20 cellular contexts compared by ENCODE assay signal in genomic region chr2:189125195-189125594, GRCh38. TPM values are rescaled to one million over a fixed set of nuclear protein-coding genes. Genes with fewer than 3 reads are reported as not detected.
DNase-seq lines count a peak whose midpoint lies in the region; ATAC-seq, FAIRE-seq and TF ChIP-seq lines count a peak whose summit lies in the region.
"Had no signal": no experiment of that assay in that cellular context is flagged by ENCODE, and none has a peak within 500 bp of the region (broad histone marks: within the 10 kb centered on the region; RNA-seq: fewer than 3 reads in every experiment).

No MANE protein-coding gene starts in this region.

- FAIRE-seq in G401.6 (lab: Jason Lieb, UNC) (peak; percentile 76), HTR-8/SVneo (lab: Jason Lieb, UNC) (peak; percentile 55)
- FAIRE-seq: GM12891, K562 had no signal

- peaks cover 86% of the 10 kb centered on the region for H3K4me1 ChIP-seq in SJSA1 (replicated peaks)
- H3K4me1 ChIP-seq in tibial nerve: peaks cover 0 to 45% (median 10%) of the 10 kb centered on the region in 4 donors
- H3K4me1 ChIP-seq: BE2C had no signal

- H3K27ac Mint-ChIP-seq in activated CD8-positive, alpha-beta memory T cell treated with anti-CD3 and anti-CD28 coated beads, Interleukin-2, amount 10 ng/mL, durations not matched to agents 7 days and 5 days: no peak overlapping the region
- H3K27ac Mint-ChIP-seq in activated T-helper 2 cell treated with anti-CD3 and anti-CD28 coated beads, Interferon-gamma antibody, Interleukin-2, Interleukin-4, amounts not matched to agents 10 μg/mL and 5 μg/mL and 100 μg/mL, durations not matched to agents 14 hours and 24 hours and 36 hours: no peak overlapping the region
- H3K27ac Mint-ChIP-seq: CD4-positive, CD25-positive, alpha-beta regulatory T cell; CD8-positive, alpha-beta memory T cell had no signal

- TF ChIP-seq POLR2A in tibial nerve (IDR thresholded peaks at IDR 0.05): no peak

- peaks cover 18% of the 10 kb centered on the region for H3K27me3 Mint-ChIP-seq in activated CD8-positive, alpha-beta memory T cell treated with anti-CD3 and anti-CD28 coated beads, Interleukin-2, amount 10 ng/mL, durations not matched to agents 7 days and 5 days
- H3K27me3 Mint-ChIP-seq in activated T-helper 2 cell treated with anti-CD3 and anti-CD28 coated beads, Interferon-gamma antibody, Interleukin-2, Interleukin-4, amounts not matched to agents 10 μg/mL and 5 μg/mL and 100 μg/mL, durations not matched to agents 14 hours and 24 hours and 36 hours (ENCODE audit: low read depth): peaks cover 2% of the 10 kb centered on the region
- H3K27me3 Mint-ChIP-seq: CD4-positive, CD25-positive, alpha-beta regulatory T cell had no signal

- CTCF ChIA-PET in activated CD8-positive, alpha-beta memory T cell treated with anti-CD3 and anti-CD28 coated beads, Interleukin-2, amount 10 ng/mL, durations not matched to agents 7 days and 5 days (lab: Charles Lee): no interaction called here

- TF ChIP-seq EP300 in tibial nerve (IDR thresholded peaks at IDR 0.05): no peak

- no peaks in the 10 kb centered on the region for H3K27me3 ChIP-seq in SJSA1 (replicated peaks)
- no peaks in the 10 kb centered on the region for H3K27me3 ChIP-seq in tibial nerve
- H3K27me3 ChIP-seq: BE2C had no signal

- TF ChIP-seq CTCF in tibial nerve (IDR thresholded peaks at IDR 0.05): no peak

- no peaks in the 10 kb centered on the region for H3K9me3 Mint-ChIP-seq in activated CD8-positive, alpha-beta memory T cell treated with anti-CD3 and anti-CD28 coated beads, Interleukin-2, amount 10 ng/mL, durations not matched to agents 7 days and 5 days (ENCODE audit: low read depth)
- H3K9me3 Mint-ChIP-seq in activated T-helper 2 cell treated with anti-CD3 and anti-CD28 coated beads, Interferon-gamma antibody, Interleukin-2, Interleukin-4, amounts not matched to agents 10 μg/mL and 5 μg/mL and 100 μg/mL, durations not matched to agents 14 hours and 24 hours and 36 hours: no peaks in the 10 kb centered on the region
- H3K9me3 Mint-ChIP-seq: CD8-positive, alpha-beta memory T cell had no signal

- no peaks in the 10 kb centered on the region for H3K9me3 ChIP-seq in SJSA1 (replicated peaks)
- no peaks in the 10 kb centered on the region for H3K9me3 ChIP-seq in tibial nerve
- H3K9me3 ChIP-seq: BE2C had no signal

- intact Hi-C loops in activated T-helper 2 cell treated with anti-CD3 and anti-CD28 coated beads, Interferon-gamma antibody, Interleukin-2, Interleukin-4, amounts not matched to agents 10 μg/mL and 5 μg/mL and 100 μg/mL, durations not matched to agents 14 hours and 24 hours and 36 hours (cut with micrococcal nuclease): no loop called here

- H3K4me3 Mint-ChIP-seq in activated CD8-positive, alpha-beta memory T cell treated with anti-CD3 and anti-CD28 coated beads, Interleukin-2, amount 10 ng/mL, durations not matched to agents 7 days and 5 days: no peak overlapping the region
- no peak overlapping the region for H3K4me3 Mint-ChIP-seq in activated T-helper 2 cell treated with anti-CD3 and anti-CD28 coated beads, Interferon-gamma antibody, Interleukin-2, Interleukin-4, amounts not matched to agents 10 μg/mL and 5 μg/mL and 100 μg/mL, durations not matched to agents 14 hours and 24 hours and 36 hours (ENCODE audit: low read depth)
- H3K4me3 Mint-ChIP-seq: CD4-positive, CD25-positive, alpha-beta regulatory T cell; CD8-positive, alpha-beta memory T cell had no signal

- peak overlapping the region; percentile 96 for H3K27ac ChIP-seq in SJSA1
- no peak overlapping the region for H3K27ac ChIP-seq in tibial nerve
- H3K27ac ChIP-seq: GM23248 had no signal

- DNase-seq in HTR-8/SVneo (ENCODE audit: insufficient read length, low spot score) (no peak), SJSA1 (ENCODE audit: low read depth in 1 of 2, low spot score in 2 of 2) (no peak), tibial nerve (ENCODE audit: low spot score in 2 of 2) (no peak)
- DNase-seq in activated CD8-positive, alpha-beta memory T cell treated with anti-CD3 and anti-CD28 coated beads, Interleukin-2, amount 10 ng/mL, durations not matched to agents 7 days and 5 days: no peak
- DNase-seq in activated T-helper 2 cell treated with anti-CD3 and anti-CD28 coated beads, Interferon-gamma antibody, Interleukin-2, Interleukin-4, amounts not matched to agents 10 μg/mL and 5 μg/mL and 100 μg/mL, durations not matched to agents 14 hours and 24 hours and 36 hours (ENCODE audit: low spot score): no peak
- DNase-seq: ACHN; BE2C; C1 segment of cervical spinal cord; CD4-positive, CD25-positive, alpha-beta regulatory T cell; CD8-positive, alpha-beta memory T cell; COR-L47; DMS 273 treated with DMSO at 0.1 percent for 48 hours; DMS53; DND-41; EL; GM23248 had no signal

- H3K36me3 ChIP-seq in SJSA1 (peaks cover 60% of the 10 kb centered on the region), tibial nerve (no peaks in the 10 kb centered on the region)
- H3K36me3 ChIP-seq: BE2C had no signal

- no peaks in the 10 kb centered on the region for H3K36me3 Mint-ChIP-seq in activated CD8-positive, alpha-beta memory T cell treated with anti-CD3 and anti-CD28 coated beads, Interleukin-2, amount 10 ng/mL, durations not matched to agents 7 days and 5 days
- no peaks in the 10 kb centered on the region for H3K36me3 Mint-ChIP-seq in activated T-helper 2 cell treated with anti-CD3 and anti-CD28 coated beads, Interferon-gamma antibody, Interleukin-2, Interleukin-4, amounts not matched to agents 10 μg/mL and 5 μg/mL and 100 μg/mL, durations not matched to agents 14 hours and 24 hours and 36 hours (ENCODE audit: low read depth)
- H3K36me3 Mint-ChIP-seq: CD4-positive, CD25-positive, alpha-beta regulatory T cell; CD8-positive, alpha-beta memory T cell had no signal

- H3K4me3 ChIP-seq in SJSA1 (no peak overlapping the region), tibial nerve (no peak overlapping the region)
- H3K4me3 ChIP-seq: GM23248, K562 had no signal

- no peak for ATAC-seq in activated CD8-positive, alpha-beta memory T cell treated with anti-CD3 and anti-CD28 coated beads, Interleukin-2, amount 10 ng/mL, durations not matched to agents 7 days and 5 days
- ATAC-seq: HCT116, K562 had no signal

- H3K4me1 Mint-ChIP-seq in activated CD8-positive, alpha-beta memory T cell treated with anti-CD3 and anti-CD28 coated beads, Interleukin-2, amount 10 ng/mL, durations not matched to agents 7 days and 5 days: no peaks in the 10 kb centered on the region
- no peaks in the 10 kb centered on the region for H3K4me1 Mint-ChIP-seq in activated T-helper 2 cell treated with anti-CD3 and anti-CD28 coated beads, Interferon-gamma antibody, Interleukin-2, Interleukin-4, amounts not matched to agents 10 μg/mL and 5 μg/mL and 100 μg/mL, durations not matched to agents 14 hours and 24 hours and 36 hours (ENCODE audit: low read depth)
- H3K4me1 Mint-ChIP-seq: CD4-positive, CD25-positive, alpha-beta regulatory T cell; CD8-positive, alpha-beta memory T cell had no signal

RNA-seq across cellular contexts. Expression of gene COL5A2, which starts 54.4 kb away (rescaled TPM):
- 917 and 1,030 TPM in 2 replicates for total RNA-seq in SJSA1 (2014; rRNA removed; shearing (Covaris generic))
- total RNA-seq in activated CD8-positive, alpha-beta memory T cell treated with anti-CD3 and anti-CD28 coated beads, Interleukin-2, amount 10 ng/mL, durations not matched to agents 7 days and 5 days: 1 to 10 TPM; 1.0 to 4.6 TPM
- 0.05 and 0.23 TPM in 2 replicates for total RNA-seq in activated T-helper 2 cell treated with anti-CD3 and anti-CD28 coated beads, Interferon-gamma antibody, Interleukin-2, Interleukin-4, amounts not matched to agents 10 μg/mL and 5 μg/mL and 100 μg/mL, durations not matched to agents 14 hours and 24 hours and 36 hours
- total RNA-seq in tibial nerve: 10 to 100 TPM; 34.7 to 60.4 (median 51.4) TPM

Comparison
In these comparisons a context has a peak if more than half of its experiments do, and no peak if none do; other contexts are left out.
1. RNA of gene COL5A2, which starts 54.4 kb away (total RNA-seq): 917 to 1,030 TPM in SJSA1; 34.7 to 60.4 TPM in tibial nerve, 1.0 to 4.6 TPM in activated CD8-positive, alpha-beta memory T cell treated with anti-CD3 and anti-CD28 coated beads, Interleukin-2, amount 10 ng/mL, durations not matched to agents 7 days and 5 days and 0.05 to 0.23 TPM in activated T-helper 2 cell treated with anti-CD3 and anti-CD28 coated beads, Interferon-gamma antibody, Interleukin-2, Interleukin-4, amounts not matched to agents 10 μg/mL and 5 μg/mL and 100 μg/mL, durations not matched to agents 14 hours and 24 hours and 36 hours; every median in the first group is over 10 times any median in the second.